1 cellular context compared by ENCODE assay signal in the genomic region with DNA sequence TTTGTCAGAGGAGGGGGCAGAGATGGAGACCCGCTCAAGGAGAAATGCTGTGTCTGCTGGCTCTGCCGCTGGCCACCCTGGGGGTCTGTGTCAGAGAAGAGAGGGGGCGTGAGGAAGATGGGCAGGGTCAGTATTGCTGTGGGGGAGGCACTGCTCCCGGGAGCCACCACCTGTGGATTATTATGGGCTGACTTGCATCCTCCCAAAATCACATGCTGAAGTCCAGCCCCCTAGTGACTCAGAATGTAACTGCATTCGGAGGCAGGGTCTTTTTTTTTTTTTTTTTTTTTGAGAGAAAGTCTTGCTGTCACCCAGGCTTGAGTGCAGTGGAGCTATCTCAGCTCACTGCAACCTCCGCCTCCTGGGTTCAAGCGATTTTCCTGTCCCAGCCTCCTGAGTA.
TF ChIP-seq lines count a peak whose summit lies in the region.

No MANE protein-coding gene starts in this region.

TF ChIP-seq in HCT116, 20 proteins besides CTCF, POLR2A, EP300 and RAD21 (continued from another document):
- TF ChIP-seq REST (IDR thresholded peaks at IDR 0.05; ENCODE audit: low read depth) (no peak), ZNF274 (IDR thresholded peaks at IDR 0.05; ENCODE audit: low read depth, low read length) (no peak), SIN3A (IDR thresholded peaks at IDR 0.05; ENCODE audit: low read depth) (no peak), ELF1 (IDR thresholded peaks at IDR 0.05; ENCODE audit: borderline replicate concordance, low read depth) (no peak), EZH2phosphoT487 (IDR thresholded peaks at IDR 0.05; ENCODE audit: borderline replicate concordance) (no peak), YY1 (IDR thresholded peaks at IDR 0.05; ENCODE audit: extremely low read depth, insufficient replicate concordance, low read depth, low read length) (no peak), SP1 (IDR thresholded peaks at IDR 0.05; ENCODE audit: low read depth) (no peak), FOSL1 (IDR thresholded peaks at IDR 0.05; ENCODE audit: low read depth) (no peak), EGR1 (IDR thresholded peaks at IDR 0.05; ENCODE audit: low read depth) (no peak), JUND (IDR thresholded peaks at IDR 0.05) (no peak), CBX3 (IDR thresholded peaks at IDR 0.05; ENCODE audit: low read depth) (no peak)
- TF ChIP-seq, protein P1, sequence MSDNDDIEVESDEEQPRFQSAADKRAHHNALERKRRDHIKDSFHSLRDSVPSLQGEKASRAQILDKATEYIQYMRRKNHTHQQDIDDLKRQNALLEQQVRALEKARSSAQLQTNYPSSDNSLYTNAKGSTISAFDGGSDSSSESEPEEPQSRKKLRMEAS (IDR thresholded peaks at IDR 0.05), result no peak
